ENCODE assay signal across 23 cellular contexts in the genomic region with DNA sequence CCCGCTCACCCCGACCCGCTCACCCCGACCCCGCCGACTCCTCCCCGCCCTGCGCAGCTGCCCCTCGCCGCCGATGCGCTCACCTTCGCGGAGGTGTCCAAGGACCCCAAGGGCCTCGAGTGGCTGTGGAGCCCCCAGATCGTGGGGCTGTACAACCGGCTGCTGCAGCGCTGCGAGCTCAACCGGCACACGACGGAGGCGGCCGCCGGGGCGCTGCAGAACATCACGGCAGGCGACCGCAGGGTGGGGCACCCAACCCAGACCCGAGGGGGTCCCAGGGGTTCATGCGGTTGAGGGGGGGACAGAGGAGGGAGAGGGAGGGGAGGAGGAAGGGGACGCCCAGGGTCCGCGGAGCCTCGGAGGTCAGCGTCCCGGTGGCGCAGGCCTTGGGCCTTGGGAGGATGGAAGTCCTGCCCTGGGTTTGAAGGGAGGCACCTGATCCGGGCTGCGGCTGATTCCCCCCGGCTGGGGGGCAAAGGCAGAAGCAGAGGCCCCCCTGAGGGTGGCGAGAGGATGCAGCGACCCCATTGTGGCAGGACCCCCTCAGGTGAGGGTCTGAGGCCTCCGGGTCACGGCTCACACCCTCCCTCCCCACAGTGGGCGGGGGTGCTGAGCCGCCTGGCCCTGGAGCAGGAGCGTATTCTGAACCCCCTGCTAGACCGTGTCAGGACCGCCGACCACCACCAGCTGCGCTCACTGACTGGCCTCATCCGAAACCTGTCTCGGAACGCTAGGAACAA. TPM values are rescaled to one million over a fixed set of nuclear protein-coding genes. Genes with fewer than 3 reads are reported as not detected.
DNase-seq lines count a peak whose midpoint lies in the region; ATAC-seq and TF ChIP-seq lines count a peak whose summit lies in the region.
"Had no signal": no experiment of that assay in that cellular context is flagged by ENCODE, and none has a peak within 500 bp of the region (broad histone marks: within the 10 kb centered on the region; RNA-seq: fewer than 3 reads in every experiment).

No MANE protein-coding gene starts in this region.

- no peak overlapping the region for H3K27ac ChIP-seq in left ventricle myocardium inferior (replicated peaks)
- H3K27ac ChIP-seq in Peyer's patch, result no peak overlapping the region
- no peak overlapping the region for H3K27ac ChIP-seq in right lobe of liver
- H3K27ac ChIP-seq: BLaER1, KMS-11, RWPE1, SK-N-MC had no signal

- peaks cover 7% of the 10 kb centered on the region for H3K4me1 Mint-ChIP-seq in nephron progenitor cell
- H3K4me1 Mint-ChIP-seq: GM23338 had no signal

- peaks cover 13% of the 10 kb centered on the region for H3K9me3 Mint-ChIP-seq in nephron progenitor cell
- H3K9me3 Mint-ChIP-seq: CD4-positive, CD25-positive, alpha-beta regulatory T cell had no signal

- H3K4me3 ChIP-seq in left ventricle myocardium inferior (no peak overlapping the region), Peyer's patch (no peak overlapping the region), right lobe of liver (no peak overlapping the region)
- H3K4me3 ChIP-seq: BLaER1, GM23338, HAP-1, SK-N-MC had no signal

- H3K27me3 Mint-ChIP-seq in nephron progenitor cell (ENCODE audit: low read depth, poor library complexity), result peaks cover 14% of the 10 kb centered on the region
- H3K27me3 Mint-ChIP-seq: CD4-positive, CD25-positive, alpha-beta regulatory T cell had no signal

- H3K27me3 ChIP-seq in left ventricle myocardium inferior (ENCODE audit: low read depth) (no peaks in the 10 kb centered on the region), Peyer's patch (no peaks in the 10 kb centered on the region), right lobe of liver (no peaks in the 10 kb centered on the region)

- no peak overlapping the region for H3K27ac Mint-ChIP-seq in nephron progenitor cell
- H3K27ac Mint-ChIP-seq: CD4-positive, CD25-positive, alpha-beta regulatory T cell; GM23338; HFFc6 had no signal

- peak; percentile 63 for DNase-seq in cardiac septum (ENCODE audit: low spot score)
- DNase-seq in left ventricle myocardium inferior, result no peak
- peak in 2 of 3 donors; percentile 44 for DNase-seq in Peyer's patch
- peak in 2 of 3 donors; percentile 42 to 57 for DNase-seq in right lobe of liver
- DNase-seq in nephron progenitor cell, result peak; percentile 2
- no peak for DNase-seq in NCI-H446 treated with DMSO at 0.1 percent for 48 hours (lab: John Stamatoyannopoulos, UW)
- no peak for DNase-seq in A172 (ENCODE audit: low spot score)
- DNase-seq in NOMO-1 (lab: John Stamatoyannopoulos, UW; ENCODE audit: unreplicated experiment in 2 of 2), result no peak
- DNase-seq: CD4-positive, CD25-positive, alpha-beta regulatory T cell; HFFc6; IMR-90; MM.1S; NCI-H1417; NCI-H1694; NCI-H2029 treated with DMSO at 0.1 percent for 48 hours; NCI-H526 treated with DMSO at 0.1 percent for 48 hours; SIG-M5 had no signal

- no peak overlapping the region for H3K4me3 Mint-ChIP-seq in nephron progenitor cell
- H3K4me3 Mint-ChIP-seq: CD4-positive, CD25-positive, alpha-beta regulatory T cell; GM23338; HFFc6 had no signal

- intact Hi-C loops in cardiac septum (cut with DNase I) (no loop called here), left ventricle myocardium inferior (cut with micrococcal nuclease) (no loop called here), right lobe of liver (cut with DNase I) (loop anchor here in 1 of 2 donors (10.0 kb wide), 2 partner anchors 52 to 122 kb away; partner anchors contain the start of gene PTDSS2)

- H3K4me1 ChIP-seq in left ventricle myocardium inferior (peaks cover 24% of the 10 kb centered on the region), Peyer's patch (peaks cover 5 to 20% (median 12%) of the 10 kb centered on the region in 4 donors), right lobe of liver (peaks cover 0 to 23% (median 10%) of the 10 kb centered on the region in 4 donors)
- H3K4me1 ChIP-seq: HAP-1 had no signal

- TF ChIP-seq CTCF in left ventricle myocardium inferior (IDR thresholded peaks at IDR 0.05; ENCODE audit: borderline replicate concordance) (no peak), Peyer's patch (IDR thresholded peaks at IDR 0.05) (no peak), right lobe of liver (IDR thresholded peaks at IDR 0.05) (no peak), nephron progenitor cell (IDR thresholded peaks at IDR 0.05) (no peak)

- no peak for ATAC-seq in right lobe of liver
- ATAC-seq: GM23338 had no signal

- H3K36me3 Mint-ChIP-seq in nephron progenitor cell (ENCODE audit: low read depth), result no peaks in the 10 kb centered on the region
- H3K36me3 Mint-ChIP-seq: CD4-positive, CD25-positive, alpha-beta regulatory T cell had no signal

- no peaks in the 10 kb centered on the region for H3K36me3 ChIP-seq in left ventricle myocardium inferior
- H3K36me3 ChIP-seq in Peyer's patch, result peaks cover 0 to 30% (median 0%) of the 10 kb centered on the region in 3 donors
- no peaks in the 10 kb centered on the region for H3K36me3 ChIP-seq in right lobe of liver
- H3K36me3 ChIP-seq: HAP-1 had no signal

- no peak for TF ChIP-seq POLR2A in Peyer's patch (IDR thresholded peaks at IDR 0.05)
- no peak for TF ChIP-seq POLR2A in right lobe of liver (IDR thresholded peaks at IDR 0.05)

- 81% methylated on average over 14 of the region's 55 CpGs for WGBS in right lobe of liver (ENCODE audit: insufficient coverage, low coverage, low lambda C conversion rate, missing lambda C conversion rate)

- H3K9me3 ChIP-seq in left ventricle myocardium inferior (replicated peaks) (no peaks in the 10 kb centered on the region), Peyer's patch (no peaks in the 10 kb centered on the region), right lobe of liver (no peaks in the 10 kb centered on the region)
- H3K9me3 ChIP-seq: HAP-1 had no signal

RNA-seq across cellular contexts. Expression of gene PKP3, which starts 9.2 kb away (rescaled TPM):
- total RNA-seq in cardiac septum (0.83 TPM), left ventricle myocardium inferior (0.52 TPM), Peyer's patch (100 to 1,000 TPM in 3 of 4 donors, 10 to 100 TPM in 1; 95.7 to 254 (median 202) TPM), right lobe of liver (1 to 10 TPM in 1 of 6 experiments, under 1 TPM in 2, not detected in 3; 0.43 to 1.5 (median 0.47) TPM)
- 39.8 and 44.0 TPM in 2 replicates for total RNA-seq in A172 (2014; rRNA removed; shearing (Covaris generic))

RNA-seq across cellular contexts. Expression of gene SIGIRR, which starts 11.6 kb away (rescaled TPM):
- total RNA-seq in cardiac septum, result 33.3 TPM
- total RNA-seq in left ventricle myocardium inferior, result 34.9 TPM
- 100 to 1,000 TPM in 3 of 4 donors, 10 to 100 TPM in 1; 82.3 to 143 (median 111) TPM for total RNA-seq in Peyer's patch
- 100 to 1,000 TPM in 2 of 6 experiments, 10 to 100 TPM in 4; 48.2 to 133 (median 66.3) TPM for total RNA-seq in right lobe of liver
- total RNA-seq in A172 (2014; rRNA removed; shearing (Covaris generic)), result 3.8 and 3.9 TPM in 2 replicates

RNA-seq across cellular contexts. Expression of gene B4GALNT4, which starts 33.9 kb away (rescaled TPM):
- total RNA-seq in cardiac septum, result 0.24 TPM
- 1.5 TPM for total RNA-seq in left ventricle myocardium inferior
- 10 to 100 TPM in 2 of 4 donors, 1 to 10 TPM in 2; 2.5 to 36.3 (median 9.3) TPM for total RNA-seq in Peyer's patch
- total RNA-seq in right lobe of liver, result under 1 TPM in 2 of 6 experiments, not detected in 4; 0.05 to 0.07 TPM
- 27.9 and 40.8 TPM in 2 replicates for total RNA-seq in A172 (2014; rRNA removed; shearing (Covaris generic))

RNA-seq across cellular contexts. Expression of gene ANO9, which starts 38.6 kb away (rescaled TPM):
- 0.38 TPM for total RNA-seq in cardiac septum
- 0.11 TPM for total RNA-seq in left ventricle myocardium inferior
- total RNA-seq in Peyer's patch, result 100 to 1,000 TPM; 161 to 474 (median 254) TPM
- total RNA-seq in right lobe of liver, result 1 to 10 TPM in 1 of 6 experiments, under 1 TPM in 4, not detected in 1; 0.09 to 1.0 (median 0.28) TPM
- 0.19 TPM in 1 of 2 replicates, not detected in the other for total RNA-seq in A172 (2014; rRNA removed; shearing (Covaris generic))
- total RNA-seq: HFFc6, IMR-90 had no signal

RNA-seq across cellular contexts. Expression of gene PTDSS2, which starts 46.9 kb away (rescaled TPM):
- total RNA-seq in cardiac septum (24.9 TPM), left ventricle myocardium inferior (30.2 TPM), Peyer's patch (10 to 100 TPM; 21.0 to 42.7 (median 31.7) TPM), right lobe of liver (10 to 100 TPM in 4 of 6 experiments, 1 to 10 TPM in 2; 8.4 to 21.9 (median 11.4) TPM)
- total RNA-seq in A172 (2014; rRNA removed; shearing (Covaris generic)), result 29.7 and 30.4 TPM in 2 replicates

Comparison
In these comparisons a context has a peak if more than half of its experiments do, and no peak if none do; other contexts are left out.
1. DNase-seq: peak in cardiac septum (single experiment), Peyer's patch (2 of 3), right lobe of liver (2 of 3) and nephron progenitor cell (single experiment); none in left ventricle myocardium inferior (single experiment), NCI-H446 treated with DMSO at 0.1 percent for 48 hours (single experiment), A172 (single experiment) and NOMO-1 (0 of 2).
2. RNA of gene PKP3, which starts 9.2 kb away (total RNA-seq): 95.7 to 254 TPM in Peyer's patch and 39.8 to 44.0 TPM in A172; 0.83 TPM in cardiac septum (single experiment), 0.52 TPM in left ventricle myocardium inferior (single experiment) and 0.43 to 1.5 TPM in right lobe of liver; every median in the first group is over 10 times any median in the second.